1 cellular context compared by ENCODE assay signal in the genomic region with DNA sequence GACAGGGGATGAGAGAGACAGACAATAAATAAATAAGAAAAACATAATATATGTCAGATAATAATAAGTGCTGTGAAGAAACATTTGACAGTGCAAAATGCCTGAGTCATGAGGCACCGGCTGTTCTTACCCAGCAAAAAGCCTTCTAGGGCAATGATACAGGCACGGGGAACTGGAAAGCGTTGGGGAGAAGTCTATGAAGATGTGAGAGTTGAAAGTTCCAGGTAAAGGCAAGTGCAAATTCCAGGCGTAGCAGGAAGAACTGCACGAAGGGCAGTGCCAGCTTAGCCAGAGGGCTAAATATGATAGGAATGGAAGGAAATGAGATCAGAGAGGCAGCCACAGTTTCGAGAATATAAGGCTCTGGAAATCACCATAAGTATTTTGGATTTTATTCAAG.
TF ChIP-seq lines count a peak whose summit lies in the region.

No MANE protein-coding gene starts in this region.

TF ChIP-seq in SK-N-SH treated with all-trans-retinoic acid at 6 μM for 48 hours, 23 proteins besides CTCF, POLR2A, EP300 and RAD21 (continued from another document):
- TF ChIP-seq ARNTL (CRISPR knock-in tag; IDR thresholded peaks at IDR 0.05; ENCODE audit: borderline replicate concordance, low read depth): no peak
- TF ChIP-seq BACH2 (CRISPR knock-in tag; IDR thresholded peaks at IDR 0.05; ENCODE audit: borderline replicate concordance): no peak
